ENCODE assay signal across 19 cellular contexts in the genomic region with DNA sequence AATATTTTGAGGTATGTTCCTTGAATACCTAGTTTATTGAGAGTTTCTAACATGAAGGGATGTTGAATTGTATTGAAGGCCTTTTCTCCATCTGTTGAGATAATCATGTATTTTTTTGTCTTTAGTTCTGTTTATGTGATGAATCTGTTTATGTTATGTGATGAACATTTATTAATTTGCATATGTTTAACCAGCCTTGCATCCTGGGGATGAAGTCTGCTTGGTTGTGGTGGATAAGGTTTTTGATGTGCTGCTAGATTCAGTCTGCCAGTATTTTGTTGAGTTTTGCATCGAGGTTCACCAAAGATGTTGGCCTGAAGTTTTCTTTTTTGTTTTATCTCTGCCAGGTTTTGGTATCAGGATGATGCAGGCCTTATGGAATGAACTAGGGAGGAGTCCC.
DNase-seq lines count a peak whose midpoint lies in the region; ATAC-seq, FAIRE-seq and TF ChIP-seq lines count a peak whose summit lies in the region.
"Had no signal": no experiment of that assay in that cellular context is flagged by ENCODE, and none has a peak within 500 bp of the region (broad histone marks: within the 10 kb centered on the region; RNA-seq: fewer than 3 reads in every experiment).

No MANE protein-coding gene starts in this region.

- WGBS in K562 (ENCODE audit: insufficient coverage, low coverage, missing lambda C conversion rate), result 7% methylated on average over 1 of the region's 1 CpG
- WGBS in adrenal gland, 4 donors, result 45 to 77% (median 49%) methylated on average over 1 of the region's 1 CpG

- no peak overlapping the region for H3K4me3 Mint-ChIP-seq in activated CD4-positive, alpha-beta T cell treated with anti-CD3 and anti-CD28 coated beads for 36 hours
- no peak overlapping the region for H3K4me3 Mint-ChIP-seq in activated CD4-positive, alpha-beta T cell treated with anti-CD3 and anti-CD28 coated beads, Interleukin-2, amount 10 ng/mL, durations not matched to agents 7 days and 5 days
- H3K4me3 Mint-ChIP-seq in stimulated activated effector memory CD8-positive, alpha-beta T cell treated with anti-CD3 and anti-CD28 coated beads, Interleukin-12 subunit alpha, Interleukin-12 subunit beta, amount 100 ng/mL, for 72 hours, result no peak overlapping the region
- H3K4me3 Mint-ChIP-seq: H9 had no signal

- H3K4me1 Mint-ChIP-seq in activated CD4-positive, alpha-beta T cell treated with anti-CD3 and anti-CD28 coated beads for 36 hours, result peaks cover 78% of the 10 kb centered on the region
- peaks cover 30% of the 10 kb centered on the region for H3K4me1 Mint-ChIP-seq in activated CD4-positive, alpha-beta T cell treated with anti-CD3 and anti-CD28 coated beads, Interleukin-2, amount 10 ng/mL, durations not matched to agents 7 days and 5 days
- peaks cover 89% of the 10 kb centered on the region for H3K4me1 Mint-ChIP-seq in stimulated activated effector memory CD8-positive, alpha-beta T cell treated with anti-CD3 and anti-CD28 coated beads, Interleukin-12 subunit alpha, Interleukin-12 subunit beta, amount 100 ng/mL, for 72 hours

- peak overlapping the region; percentile 28 for H3K4me2 ChIP-seq in Karpas-422 (ENCODE audit: low read depth, low read length, poor library complexity, severe bottlenecking)
- no peak overlapping the region for H3K4me2 ChIP-seq in K562 (ENCODE audit: insufficient read depth, low read length)
- H3K4me2 ChIP-seq: BLaER1 had no signal

- H3K27me3 ChIP-seq in Karpas-422 (ENCODE audit: low read length) (no peaks in the 10 kb centered on the region), K562 (ENCODE audit: control insufficient read depth in 2 of 2, insufficient read depth in 2 of 2, low read length in 2 of 2) (no peaks in the 10 kb centered on the region), adrenal gland (no peaks in the 10 kb centered on the region)
- H3K27me3 ChIP-seq: BLaER1, SJSA1 had no signal

- H3K27me3 Mint-ChIP-seq in activated CD4-positive, alpha-beta T cell treated with anti-CD3 and anti-CD28 coated beads for 36 hours, result no peaks in the 10 kb centered on the region
- no peaks in the 10 kb centered on the region for H3K27me3 Mint-ChIP-seq in activated CD4-positive, alpha-beta T cell treated with anti-CD3 and anti-CD28 coated beads, Interleukin-2, amount 10 ng/mL, durations not matched to agents 7 days and 5 days

- H3K36me3 Mint-ChIP-seq in activated CD4-positive, alpha-beta T cell treated with anti-CD3 and anti-CD28 coated beads for 36 hours (ENCODE audit: low read depth), result peaks cover 38% of the 10 kb centered on the region
- peaks cover 49% of the 10 kb centered on the region for H3K36me3 Mint-ChIP-seq in activated CD4-positive, alpha-beta T cell treated with anti-CD3 and anti-CD28 coated beads, Interleukin-2, amount 10 ng/mL, durations not matched to agents 7 days and 5 days (ENCODE audit: low read depth)
- no peaks in the 10 kb centered on the region for H3K36me3 Mint-ChIP-seq in stimulated activated effector memory CD8-positive, alpha-beta T cell treated with anti-CD3 and anti-CD28 coated beads, Interleukin-12 subunit alpha, Interleukin-12 subunit beta, amount 100 ng/mL, for 72 hours

- no peaks in the 10 kb centered on the region for H3K9me2 ChIP-seq in Karpas-422 (replicated peaks; ENCODE audit: insufficient read depth, low read length)

- H4K20me1 ChIP-seq in Karpas-422 (ENCODE audit: insufficient read depth, low read depth, low read length), result no peaks in the 10 kb centered on the region
- H4K20me1 ChIP-seq in K562 (replicated peaks; ENCODE audit: control insufficient read depth, insufficient read depth, low read length), result peaks cover 20% of the 10 kb centered on the region

- POLR2A ChIA-PET in activated CD4-positive, alpha-beta T cell treated with anti-CD3 and anti-CD28 coated beads for 36 hours (lab: Charles Lee), result no interaction called here
- POLR2A ChIA-PET in activated CD4-positive, alpha-beta T cell treated with anti-CD3 and anti-CD28 coated beads, Interleukin-2, amount 10 ng/mL, durations not matched to agents 7 days and 5 days (lab: Charles Lee), result no interaction called here
- POLR2A ChIA-PET in K562 (lab: Yijun Ruan, JAX), result interaction anchor here (1.4 kb wide), 1 partner anchor 71 kb away, joined by 3 read pairs; no protein-coding TSS in a partner anchor

- in situ Hi-C loops in K562 (cut with MboI), result no loop called here

- H2AFZ ChIP-seq in Karpas-422 (ENCODE audit: low read length) (no peak overlapping the region), K562 (ENCODE audit: low read depth, low read length) (no peak overlapping the region)

- intact Hi-C loops in activated CD4-positive, alpha-beta T cell treated with anti-CD3 and anti-CD28 coated beads for 36 hours (cut with DNase I, micrococcal nuclease), result no loop called here
- intact Hi-C loops in K562 (cut with micrococcal nuclease) (no loop called here), adrenal gland (cut with DNase I) (no loop called here)

- TF ChIP-seq POLR2A in K562 (conservative IDR thresholded peaks at IDR 0.05) (no peak), adrenal gland (IDR thresholded peaks at IDR 0.05) (no peak)

- H3K4me1 ChIP-seq in Karpas-422 (ENCODE audit: low read length) (peaks cover 36% of the 10 kb centered on the region), K562 (replicated peaks in 1 of 2; ENCODE audit: control insufficient read depth in 2 of 2, insufficient read depth in 2 of 2, low read length in 2 of 2) (peaks cover 16 to 17% of the 10 kb centered on the region in 2 experiments; a peak in 4 of 5 replicates), adrenal gland (replicated peaks in 1 of 2) (peaks cover 4 to 6% of the 10 kb centered on the region in 2 donors)

- H3K9ac ChIP-seq in Karpas-422 (ENCODE audit: low read length) (no peak overlapping the region), K562 (ENCODE audit: insufficient read depth in 1 of 2, low read depth in 2 of 2, low read length in 2 of 2) (no peak overlapping the region)
- H3K9ac ChIP-seq: BLaER1 had no signal

- BruUV-seq in K562 (replicated peaks; lab: Mats Ljungman, UMichigan), result no TSS peak

- H3K9me1 ChIP-seq in K562 (ENCODE audit: control insufficient read depth, insufficient read depth, low read length), result no peaks in the 10 kb centered on the region

- H3K4me3 ChIP-seq in Karpas-422 (ENCODE audit: low read length), result no peak overlapping the region
- H3K4me3 ChIP-seq in K562, result no peak overlapping the region
- H3K4me3 ChIP-seq in adrenal gland, result no peak overlapping the region
- H3K4me3 ChIP-seq: BLaER1, SJSA1 had no signal

- no peak for FAIRE-seq in K562 (lab: Jason Lieb, UNC)

- H3K36me3 ChIP-seq in Karpas-422 (ENCODE audit: insufficient read depth, low read length), result no peaks in the 10 kb centered on the region
- H3K36me3 ChIP-seq in K562 (ENCODE audit: control insufficient read depth, insufficient read depth, low read length), result no peaks in the 10 kb centered on the region
- H3K36me3 ChIP-seq in adrenal gland (replicated peaks in 1 of 2), result no peaks in the 10 kb centered on the region
- H3K36me3 ChIP-seq: SJSA1 had no signal

- H3K27ac ChIP-seq in Karpas-422 (ENCODE audit: low read length) (no peak overlapping the region), K562 (ENCODE audit: extremely low read depth, low read depth, low read length) (no peak overlapping the region), adrenal gland (no peak overlapping the region)
- H3K27ac ChIP-seq: 22Rv1, BLaER1, SJSA1 had no signal

- H3K27ac Mint-ChIP-seq in activated CD4-positive, alpha-beta T cell treated with anti-CD3 and anti-CD28 coated beads for 36 hours, result peak overlapping the region; percentile 40
- no peak overlapping the region for H3K27ac Mint-ChIP-seq in activated CD4-positive, alpha-beta T cell treated with anti-CD3 and anti-CD28 coated beads, Interleukin-2, amount 10 ng/mL, durations not matched to agents 7 days and 5 days
- H3K27ac Mint-ChIP-seq in stimulated activated effector memory CD8-positive, alpha-beta T cell treated with anti-CD3 and anti-CD28 coated beads, Interleukin-12 subunit alpha, Interleukin-12 subunit beta, amount 100 ng/mL, for 72 hours, result peak overlapping the region; percentile 3
- H3K27ac Mint-ChIP-seq: H9 had no signal

- H3K9me3 ChIP-seq in Karpas-422 (ENCODE audit: low read length) (no peaks in the 10 kb centered on the region), K562 (replicated peaks; ENCODE audit: control insufficient read depth, insufficient read depth, low read depth, low read length) (no peaks in the 10 kb centered on the region), adrenal gland (replicated peaks in 1 of 3) (peaks cover 0 to 2% (median 0%) of the 10 kb centered on the region in 3 donors)

- TF ChIP-seq CTCF in K562 (IDR thresholded peaks at IDR 0.05 in 2 of 3, conservative IDR thresholded peaks at IDR 0.05 in 1 of 3; ENCODE audit: insufficient read depth in 2 of 3, low read depth in 1 of 3, low read length in 3 of 3) (no peak), adrenal gland (IDR thresholded peaks at IDR 0.05) (no peak)

- no peak for TF ChIP-seq RAD21 in K562 (CRISPR knock-in tag; conservative IDR thresholded peaks at IDR 0.05 in 1 of 2, IDR thresholded peaks at IDR 0.05 in 1 of 2)

- CTCF ChIA-PET in activated CD4-positive, alpha-beta T cell treated with anti-CD3 and anti-CD28 coated beads for 36 hours (lab: Charles Lee), result interaction anchor here (0.7 kb wide), 1 partner anchor 1896 kb away, joined by 3 read pairs; no protein-coding TSS in a partner anchor
- CTCF ChIA-PET in activated CD4-positive, alpha-beta T cell treated with anti-CD3 and anti-CD28 coated beads, Interleukin-2, amount 10 ng/mL, durations not matched to agents 7 days and 5 days (lab: Charles Lee), result no interaction called here
- CTCF ChIA-PET in K562 (lab: Yijun Ruan, JAX; ENCODE audit: low intra/inter-chr PET ratio), result no interaction called here

- no peak for TF ChIP-seq EP300 in K562 (IDR thresholded peaks at IDR 0.05; ENCODE audit: low read length)

- peaks cover 8% of the 10 kb centered on the region for H3K9me3 Mint-ChIP-seq in activated CD4-positive, alpha-beta T cell treated with anti-CD3 and anti-CD28 coated beads for 36 hours (ENCODE audit: low read depth)
- peaks cover 20% of the 10 kb centered on the region for H3K9me3 Mint-ChIP-seq in activated CD4-positive, alpha-beta T cell treated with anti-CD3 and anti-CD28 coated beads, Interleukin-2, amount 10 ng/mL, durations not matched to agents 7 days and 5 days
- H3K9me3 Mint-ChIP-seq in stimulated activated effector memory CD8-positive, alpha-beta T cell treated with anti-CD3 and anti-CD28 coated beads, Interleukin-12 subunit alpha, Interleukin-12 subunit beta, amount 100 ng/mL, for 72 hours, result no peaks in the 10 kb centered on the region

- ATAC-seq in activated CD4-positive, alpha-beta T cell treated with anti-CD3 and anti-CD28 coated beads for 36 hours, result no peak
- ATAC-seq in K562 (no peak), GM21381 (IDR thresholded peaks at IDR 0.05; ENCODE audit: unreplicated experiment) (no peak)
- no peak for ATAC-seq in stimulated activated effector memory CD8-positive, alpha-beta T cell treated with anti-CD3 and anti-CD28 coated beads, Interleukin-12 subunit alpha, Interleukin-12 subunit beta, amount 100 ng/mL, for 72 hours
- ATAC-seq: PC-3 had no signal

- H3K79me2 ChIP-seq in Karpas-422 (ENCODE audit: low read length), result peaks cover 100% of the 10 kb centered on the region
- peaks cover 67% of the 10 kb centered on the region for H3K79me2 ChIP-seq in K562 (ENCODE audit: control insufficient read depth, insufficient read depth, low read length)

- no peak for DNase-seq in activated CD4-positive, alpha-beta T cell treated with anti-CD3 and anti-CD28 coated beads for 36 hours
- no peak for DNase-seq in activated CD4-positive, alpha-beta T cell treated with anti-CD3 and anti-CD28 coated beads, Interleukin-2, amount 10 ng/mL, durations not matched to agents 7 days and 5 days
- no peak for DNase-seq in Karpas-422
- DNase-seq in K562 (ENCODE audit: extremely low read depth in 1 of 4, low spot score in 3 of 4), result no peak
- no peak for DNase-seq in stimulated activated effector memory CD8-positive, alpha-beta T cell treated with anti-CD3 and anti-CD28 coated beads, Interleukin-12 subunit alpha, Interleukin-12 subunit beta, amount 100 ng/mL, for 72 hours (ENCODE audit: low spot score in 2 of 2)
- no peak for DNase-seq in adrenal gland
- no peak for DNase-seq in activated CD8-positive, alpha-beta memory T cell treated with anti-CD3 and anti-CD28 coated beads for 24 hours
- DNase-seq: COR-L47, DMS153, H9, MV-4-11, NCI-H1436, NCI-H2029 treated with DMSO at 0.1 percent for 48 hours, NCI-H526, PC-3 had no signal
